18 cellular contexts compared by ENCODE assay signal in genomic region chr5:173334808-173335207, GRCh38. TPM values are rescaled to one million over a fixed set of nuclear protein-coding genes. Genes with fewer than 3 reads are reported as not detected.
DNase-seq lines count a peak whose midpoint lies in the region; ATAC-seq, FAIRE-seq and TF ChIP-seq lines count a peak whose summit lies in the region.
"Had no signal": no experiment of that assay in that cellular context is flagged by ENCODE, and none has a peak within 500 bp of the region (broad histone marks: within the 10 kb centered on the region; RNA-seq: fewer than 3 reads in every experiment).

No MANE protein-coding gene starts in this region.

- H3K4me1 ChIP-seq in A549 (peaks cover 22% of the 10 kb centered on the region), mesenchymal stem cell (ENCODE audit: control insufficient read depth, insufficient read depth, low read depth, low read length) (peaks cover 4% of the 10 kb centered on the region), A673 (ENCODE audit: insufficient read depth, low read length, poor library complexity, severe bottlenecking) (peaks cover 3% of the 10 kb centered on the region), neuronal stem cell (ENCODE audit: control insufficient read depth in 2 of 2, insufficient read depth in 1 of 2, low read depth in 1 of 2, low read length in 2 of 2) (peaks cover 2 to 5% of the 10 kb centered on the region in 2 donors)
- H3K4me1 ChIP-seq in CD4-positive, alpha-beta memory T cell (ENCODE audit: insufficient read depth, low read length) = no peaks in the 10 kb centered on the region

- DNase-seq in A549 (ENCODE audit: low read depth in 1 of 2, low spot score in 1 of 2) (no peak), HFFc6 (no peak), chondrocyte (ENCODE audit: low spot score) (no peak), mesenchymal stem cell (no peak), A673 (ENCODE audit: low spot score) (no peak), lower leg skin (ENCODE audit: low spot score in 2 of 2) (no peak), neuronal stem cell (ENCODE audit: low spot score) (no peak)
- no peak for DNase-seq in CD4-positive, alpha-beta memory T cell
- DNase-seq: AML-193, DMS53, GDM1, Karpas-422, NCI-H1436, NCI-H2081 treated with DMSO at 0.1 percent for 48 hours, NCI-H526 treated with DMSO at 0.1 percent for 48 hours had no signal

- H3K23ac ChIP-seq in mesenchymal stem cell (ENCODE audit: low read length in 2 of 2) (no peak overlapping the region), neuronal stem cell (ENCODE audit: low read depth, low read length, poor library complexity) (no peak overlapping the region)

- H3K9ac ChIP-seq in mesenchymal stem cell (ENCODE audit: low read length) (peak overlapping the region; percentile 7), neuronal stem cell (ENCODE audit: low read depth, low read length, poor library complexity) (no peak overlapping the region)

- no peak overlapping the region for H2BK12ac ChIP-seq in mesenchymal stem cell (ENCODE audit: low read length in 2 of 2)
- H2BK12ac ChIP-seq in neuronal stem cell (ENCODE audit: low read length) = no peak overlapping the region

- no peaks in the 10 kb centered on the region for H3K9me3 ChIP-seq in A549
- no peaks in the 10 kb centered on the region for H3K9me3 ChIP-seq in mesenchymal stem cell (ENCODE audit: control insufficient read depth, low read length)
- no peaks in the 10 kb centered on the region for H3K9me3 ChIP-seq in A673 (ENCODE audit: low read depth, low read length, poor library complexity, severe bottlenecking)
- H3K9me3 ChIP-seq in CD4-positive, alpha-beta memory T cell (ENCODE audit: control insufficient read depth in 1 of 2, low read length in 2 of 2) = no peaks in the 10 kb centered on the region
- no peaks in the 10 kb centered on the region for H3K9me3 ChIP-seq in neuronal stem cell (replicated peaks in 1 of 2; ENCODE audit: control insufficient read depth in 2 of 2, insufficient read depth in 1 of 2, low read depth in 1 of 2, low read length in 2 of 2)

- ATAC-seq in A549 = no peak
- ATAC-seq: HepG2 had no signal

- H3K27ac Mint-ChIP-seq in HFFc6 (peak overlapping the region; percentile 19; the same call in 1 of the 2 replicates), chondrocyte (ENCODE audit: unreplicated experiment) (peak overlapping the region; percentile 93)
- H3K27ac Mint-ChIP-seq in CD4-positive, alpha-beta memory T cell = no peak overlapping the region

- no peaks in the 10 kb centered on the region for H3K36me3 ChIP-seq in mesenchymal stem cell (ENCODE audit: control insufficient read depth in 1 of 2, insufficient read depth in 2 of 2, low read depth in 1 of 2, low read length in 2 of 2)
- H3K36me3 ChIP-seq in A673 (ENCODE audit: insufficient read depth, low read length, poor library complexity, severe bottlenecking) = no peaks in the 10 kb centered on the region
- no peaks in the 10 kb centered on the region for H3K36me3 ChIP-seq in CD4-positive, alpha-beta memory T cell (ENCODE audit: insufficient read depth, low read length)
- H3K36me3 ChIP-seq in neuronal stem cell (replicated peaks in 1 of 2; ENCODE audit: control insufficient read depth in 2 of 2, insufficient read depth in 2 of 2, low read length in 2 of 2) = no peaks in the 10 kb centered on the region

- TF ChIP-seq EP300 in A549 (IDR thresholded peaks at IDR 0.05) = no peak

- H2BK5ac ChIP-seq in mesenchymal stem cell (ENCODE audit: low read depth, low read length, poor library complexity, severe bottlenecking) (no peak overlapping the region), neuronal stem cell (ENCODE audit: low read length) (no peak overlapping the region)

- H4K8ac ChIP-seq in mesenchymal stem cell (ENCODE audit: low read length) = no peak overlapping the region
- no peak overlapping the region for H4K8ac ChIP-seq in neuronal stem cell (ENCODE audit: low read depth, low read length)

- intact Hi-C loops in A673 (cut with micrococcal nuclease; ENCODE audit: unreplicated experiment) = loop anchor here (5.0 kb wide), 1 partner anchor 168 kb away; no protein-coding TSS in a partner anchor
- intact Hi-C loops in lower leg skin (cut with DNase I; ENCODE audit: low total_unique reads) = no loop called here
- intact Hi-C loops in CD4-positive, alpha-beta memory T cell (cut with micrococcal nuclease) = loop anchor here (5.0 kb wide), 1 partner anchor 43 kb away; no protein-coding TSS in a partner anchor

- peaks cover 36% of the 10 kb centered on the region for H3K4me1 Mint-ChIP-seq in HFFc6 (ENCODE audit: low read depth)
- H3K4me1 Mint-ChIP-seq in chondrocyte (ENCODE audit: low read depth) = peaks cover 51% of the 10 kb centered on the region
- H3K4me1 Mint-ChIP-seq in CD4-positive, alpha-beta memory T cell = peaks cover 0 to 1% (median 0%) of the 10 kb centered on the region in 4 donors

- H3K14ac ChIP-seq in mesenchymal stem cell (ENCODE audit: low read length in 2 of 2) (no peak overlapping the region), neuronal stem cell (ENCODE audit: low read length) (no peak overlapping the region)

- H2AK5ac ChIP-seq in mesenchymal stem cell (ENCODE audit: low read length, severe bottlenecking) (no peak overlapping the region), neuronal stem cell (ENCODE audit: low read depth, low read length) (no peak overlapping the region)

- H3K27ac ChIP-seq in A549 = peak overlapping the region in 1 of 2 experiments; percentile 53; a peak in 1 of 6 replicates
- H3K27ac ChIP-seq in mesenchymal stem cell (ENCODE audit: low read length, poor library complexity, severe bottlenecking) = no peak overlapping the region
- H3K27ac ChIP-seq in A673 (ENCODE audit: low read depth, low read length, poor library complexity, severe bottlenecking) = no peak overlapping the region
- H3K27ac ChIP-seq in CD4-positive, alpha-beta memory T cell (ENCODE audit: low read depth, low read length) = no peak overlapping the region
- no peak overlapping the region for H3K27ac ChIP-seq in neuronal stem cell (replicated peaks; ENCODE audit: low read length)

- no peak for TF ChIP-seq RAD21 in A549 (conservative IDR thresholded peaks at IDR 0.05 in 1 of 2, IDR thresholded peaks at IDR 0.05 in 1 of 2)

- no peak overlapping the region for H2AFZ ChIP-seq in mesenchymal stem cell (ENCODE audit: low read depth, low read length)
- H2AFZ ChIP-seq in neuronal stem cell (ENCODE audit: low read length) = no peak overlapping the region

- H3K79me1 ChIP-seq in mesenchymal stem cell (replicated peaks; ENCODE audit: low read length, poor library complexity, severe bottlenecking) = no peaks in the 10 kb centered on the region
- H3K79me1 ChIP-seq in neuronal stem cell (ENCODE audit: low read depth, low read length) = no peaks in the 10 kb centered on the region

- H3K9me3 Mint-ChIP-seq in HFFc6 = no peaks in the 10 kb centered on the region
- H3K9me3 Mint-ChIP-seq in chondrocyte (ENCODE audit: low read depth) = peaks cover 4% of the 10 kb centered on the region
- peaks cover 0 to 3% (median 0%) of the 10 kb centered on the region in 8 donors for H3K9me3 Mint-ChIP-seq in CD4-positive, alpha-beta memory T cell

- BruUV-seq in A673 (replicated peaks; lab: Mats Ljungman, UMichigan) = no TSS peak

- TF ChIP-seq CTCF in A549 (IDR thresholded peaks at IDR 0.05) = no peak
- TF ChIP-seq CTCF in HFFc6 (IDR thresholded peaks at IDR 0.05) = no peak
- no peak for TF ChIP-seq CTCF in chondrocyte (IDR thresholded peaks at IDR 0.05)
- TF ChIP-seq CTCF in A673 (conservative IDR thresholded peaks at IDR 0.05; ENCODE audit: low read depth, low read length) = no peak
- TF ChIP-seq CTCF in lower leg skin (IDR thresholded peaks at IDR 0.05) = no peak

- POLR2A ChIA-PET in A549 (lab: Yijun Ruan, JAX) (no interaction called here), A673 (lab: Charles Lee; ENCODE audit: low non-redundant PET) (no interaction called here)
- POLR2A ChIA-PET in CD4-positive, alpha-beta memory T cell (lab: Charles Lee; ENCODE audit: partially characterized antibody) = no interaction called here

- CTCF ChIA-PET in A549 (lab: Yijun Ruan, JAX) (interaction anchor here (0.6 to 0.9 kb wide), 2 partner anchors 9 to 43 kb away, joined by 3 to 4 read pairs; no protein-coding TSS in a partner anchor), A673 (lab: Charles Lee) (no interaction called here)
- CTCF ChIA-PET in CD4-positive, alpha-beta memory T cell (lab: Charles Lee; ENCODE audit: partially characterized antibody) = no interaction called here

- H3K4me3 Mint-ChIP-seq in HFFc6 = no peak overlapping the region
- no peak overlapping the region for H3K4me3 Mint-ChIP-seq in chondrocyte (ENCODE audit: unreplicated experiment)
- no peak overlapping the region for H3K4me3 Mint-ChIP-seq in CD4-positive, alpha-beta memory T cell

- H2BK15ac ChIP-seq in mesenchymal stem cell (ENCODE audit: low read depth, poor library complexity, severe bottlenecking) = no peak overlapping the region
- H2BK15ac ChIP-seq in neuronal stem cell (ENCODE audit: low read length) = no peak overlapping the region

- H3K36me3 Mint-ChIP-seq in HFFc6 (ENCODE audit: low read depth) (no peaks in the 10 kb centered on the region), chondrocyte (ENCODE audit: low read depth) (peaks cover 3% of the 10 kb centered on the region)
- no peaks in the 10 kb centered on the region for H3K36me3 Mint-ChIP-seq in CD4-positive, alpha-beta memory T cell

- no peak overlapping the region for H3K4me3 ChIP-seq in A549
- H3K4me3 ChIP-seq in mesenchymal stem cell (ENCODE audit: insufficient read depth in 1 of 2, low read depth in 1 of 2, low read length in 2 of 2) = no peak overlapping the region
- no peak overlapping the region for H3K4me3 ChIP-seq in A673 (ENCODE audit: low read depth, low read length, poor library complexity, severe bottlenecking)
- H3K4me3 ChIP-seq in lower leg skin (ENCODE audit: low read depth, poor library complexity, severe bottlenecking) = no peak overlapping the region
- no peak overlapping the region for H3K4me3 ChIP-seq in CD4-positive, alpha-beta memory T cell (ENCODE audit: low read length in 2 of 2)
- no peak overlapping the region for H3K4me3 ChIP-seq in neuronal stem cell (ENCODE audit: low read length in 2 of 2)

- H3K18ac ChIP-seq in mesenchymal stem cell (ENCODE audit: low read depth in 1 of 2, low read length in 2 of 2) = no peak overlapping the region
- no peak overlapping the region for H3K18ac ChIP-seq in neuronal stem cell (ENCODE audit: low read length)

- 90% methylated on average over 2 of the region's 2 CpGs for WGBS in A549 (ENCODE audit: missing lambda C conversion rate)
- WGBS in mesenchymal stem cell = no CpG with 5 or more reads among the region's 2 CpGs
- 77 to 80% methylated on average over 2 of the region's 2 CpGs for WGBS in lower leg skin, 2 donors
- WGBS in neuronal stem cell (ENCODE audit: extremely low coverage in 2 of 2, insufficient read length in 2 of 2, insufficient replicate concordance in 1 of 2), 2 donors = no CpG with 5 or more reads among the region's 2 CpGs

- H3K27me3 ChIP-seq in mesenchymal stem cell (ENCODE audit: control insufficient read depth in 1 of 2, insufficient read depth in 1 of 2, low read length in 2 of 2) (no peaks in the 10 kb centered on the region), A673 (replicated peaks; ENCODE audit: insufficient read depth, low read depth, low read length, poor library complexity) (no peaks in the 10 kb centered on the region), neuronal stem cell (ENCODE audit: control insufficient read depth in 3 of 3, insufficient read depth in 3 of 3, low read depth in 1 of 3, low read length in 3 of 3) (peaks cover 0 to 28% (median 7%) of the 10 kb centered on the region in 3 experiments)
- peaks cover 3% of the 10 kb centered on the region for H3K27me3 ChIP-seq in CD4-positive, alpha-beta memory T cell (ENCODE audit: insufficient read depth, low read length)

- H3K4ac ChIP-seq in mesenchymal stem cell (ENCODE audit: low read depth in 1 of 2, low read length in 2 of 2) (no peak overlapping the region), neuronal stem cell (ENCODE audit: low read length) (no peak overlapping the region)

- H3K27me3 Mint-ChIP-seq in HFFc6 (ENCODE audit: insufficient read depth) = peaks cover 3% of the 10 kb centered on the region
- no peaks in the 10 kb centered on the region for H3K27me3 Mint-ChIP-seq in chondrocyte (ENCODE audit: low read depth)
- peaks cover 19 to 41% of the 10 kb centered on the region in 2 donors for H3K27me3 Mint-ChIP-seq in CD4-positive, alpha-beta memory T cell

- H2BK120ac ChIP-seq in mesenchymal stem cell (ENCODE audit: low read depth, low read length) (no peak overlapping the region), neuronal stem cell (ENCODE audit: low read depth, low read length) (no peak overlapping the region)

- FAIRE-seq in A549 (lab: Jason Lieb, UNC) = no peak
- FAIRE-seq: H1, HepG2 had no signal

- H4K91ac ChIP-seq in mesenchymal stem cell (ENCODE audit: low read length) (no peak overlapping the region), neuronal stem cell (ENCODE audit: low read depth, low read length, poor library complexity) (no peak overlapping the region)

- no peak for TF ChIP-seq POLR2A in A549 (IDR thresholded peaks at IDR 0.05; ENCODE audit: low read length)
- no peak for TF ChIP-seq POLR2A in lower leg skin (IDR thresholded peaks at IDR 0.05)

- H3K4me2 ChIP-seq in A549 = peak overlapping the region; percentile 37
- H3K4me2 ChIP-seq in mesenchymal stem cell (ENCODE audit: low read length, poor library complexity, severe bottlenecking) = no peak overlapping the region
- no peak overlapping the region for H3K4me2 ChIP-seq in neuronal stem cell (ENCODE audit: insufficient read depth, low read length, poor library complexity, severe bottlenecking)

RNA-seq across cellular contexts. Expression of gene STC2, which starts 6.6 kb away (rescaled TPM):
- polyA plus RNA-seq in A549 (2011; rRNA removed) (30.8 and 46.1 TPM in 2 replicates), A549 (2017; fragmentation: RNase III; extraction: RNeasy Plus Mini Kit Qiagen cat#74134 plus additional on column Dnase treatment) (45.2 to 66.9 TPM (median 52.3 TPM) in 3 replicates)
- polyA plus RNA-seq in A549 (2012; cell fraction: cytosol; rRNA removed) = 19.1 and 31.4 TPM in 2 replicates
- 39.8 and 46.9 TPM in 2 replicates for polyA plus RNA-seq in A549 (2012; cell fraction: nucleus; rRNA removed)
- 23.0 and 41.0 TPM in 2 replicates for polyA minus RNA-seq in A549 (2011; rRNA and poly(A)+ RNA removed)
- 10 to 100 TPM; 66.3 to 89.0 (median 71.5) TPM for total RNA-seq in HFFc6 (2021; fragmentation: NEBNext Ultra II Directional; extraction: Animal tissue kit (Norgen Biotek cat#: 25700))
- total RNA-seq in chondrocyte (321 to 1,121 TPM (median 1,110 TPM) in 3 replicates), A673 (2021) (19.2 and 21.4 TPM in 2 replicates), lower leg skin (10 to 100 TPM in 2 of 4 donors, 1 to 10 TPM in 2; 3.2 to 29.1 (median 9.9) TPM)
- polyA plus RNA-seq in mesenchymal stem cell (2013, experiment 1 of 2) = 89.5 TPM
- 87.1 TPM for polyA plus RNA-seq in mesenchymal stem cell (2013, experiment 2 of 2)
- total RNA-seq in CD4-positive, alpha-beta memory T cell = not detected
- not detected for polyA plus RNA-seq in CD4-positive, alpha-beta memory T cell
- 5.7 TPM for polyA plus RNA-seq in neuronal stem cell (2013, experiment 1 of 2)
- 6.0 TPM for polyA plus RNA-seq in neuronal stem cell (2013, experiment 2 of 2)
- total RNA-seq: OCI-LY7 had no signal

Comparison
In these comparisons a context has a peak if more than half of its experiments do, and no peak if none do; other contexts are left out.
1. H3K27ac Mint-ChIP-seq: peak in HFFc6 (single experiment) and chondrocyte (single experiment); none in CD4-positive, alpha-beta memory T cell (0 of 7).